Comparison of ENCODE assay signal across 16 cellular contexts in the genomic region with DNA sequence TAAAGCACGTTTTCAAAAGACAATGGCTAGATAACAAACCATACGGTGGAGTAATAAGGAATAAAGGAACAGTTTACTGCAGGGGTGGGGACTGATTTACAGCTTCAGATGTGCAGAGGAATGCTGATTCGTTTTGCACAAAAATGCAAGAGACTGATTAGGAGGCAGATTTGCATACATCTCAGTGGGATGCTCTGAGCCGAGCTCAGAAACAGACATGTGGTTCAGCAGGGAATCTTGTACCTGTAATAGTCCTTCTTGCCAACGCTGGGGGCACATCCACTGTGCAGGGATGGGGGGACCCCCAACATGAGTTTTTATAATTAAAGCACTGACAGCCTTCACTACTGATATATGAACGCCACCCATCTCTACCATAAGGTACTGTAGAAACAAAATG.
DNase-seq lines count a peak whose midpoint lies in the region; ATAC-seq and TF ChIP-seq lines count a peak whose summit lies in the region.
"Had no signal": no experiment of that assay in that cellular context is flagged by ENCODE, and none has a peak within 500 bp of the region (broad histone marks: within the 10 kb centered on the region; RNA-seq: fewer than 3 reads in every experiment).

No MANE protein-coding gene starts in this region.

- H3K4me1 ChIP-seq in NT2/D1 (ENCODE audit: insufficient read depth, insufficient read length) (no peaks in the 10 kb centered on the region), iPS-20b (ENCODE audit: insufficient read depth, low read length) (peaks cover 10% of the 10 kb centered on the region; the same call in 1 of the 2 replicates), ovary (ENCODE audit: insufficient read depth) (peaks cover 3% of the 10 kb centered on the region)
- H3K4me1 ChIP-seq: Caco-2, HAP-1 had no signal

- H3K9me3 ChIP-seq in NT2/D1 (ENCODE audit: insufficient read depth, low read length) (no peaks in the 10 kb centered on the region), iPS-20b (ENCODE audit: insufficient read depth, low read depth, low read length) (no peaks in the 10 kb centered on the region), ovary (no peaks in the 10 kb centered on the region)
- H3K9me3 ChIP-seq: Caco-2, HAP-1 had no signal

- H3K27ac ChIP-seq in cingulate gyrus (ENCODE audit: low read depth, low read length) (peak overlapping the region; percentile 14), iPS-20b (ENCODE audit: low read length) (no peak overlapping the region), ovary (no peak overlapping the region)
- H3K27ac ChIP-seq: C4-2B had no signal

- intact Hi-C loops in ovary (cut with DNase I): no loop called here

- peak; percentile 32 for DNase-seq in NT2/D1 (ENCODE audit: low read depth, low spot score)
- DNase-seq in T-helper 9 cell: no peak
- no peak for DNase-seq in ovary
- DNase-seq: ACHN; Caco-2; CD4-positive, alpha-beta T cell; GDM1; GOT3; IMR-90 had no signal

- H3K27me3 ChIP-seq in NT2/D1 (ENCODE audit: insufficient read depth, insufficient read length): no peaks in the 10 kb centered on the region
- no peaks in the 10 kb centered on the region for H3K27me3 ChIP-seq in iPS-20b (ENCODE audit: insufficient read depth, low read length)
- H3K27me3 ChIP-seq in ovary: no peaks in the 10 kb centered on the region

- H3K36me3 ChIP-seq in NT2/D1 (ENCODE audit: insufficient read depth, insufficient read length, low read length) (no peaks in the 10 kb centered on the region), iPS-20b (ENCODE audit: insufficient read depth, low read depth, low read length) (no peaks in the 10 kb centered on the region), ovary (no peaks in the 10 kb centered on the region)
- H3K36me3 ChIP-seq: HAP-1 had no signal

- TF ChIP-seq EP300 in ovary (IDR thresholded peaks at IDR 0.05): no peak

- WGBS in ovary, 3 donors: 42 to 52% (median 44%) methylated on average over 6 of the region's 6 CpGs

- ATAC-seq in HG03139 (IDR thresholded peaks at IDR 0.05; ENCODE audit: unreplicated experiment) (no peak), HG02840 (IDR thresholded peaks at IDR 0.05; ENCODE audit: low FRiP score, unreplicated experiment) (no peak)
- ATAC-seq: K562 had no signal

- H3K4me3 ChIP-seq in NT2/D1 (ENCODE audit: insufficient read length, low read depth) (no peak overlapping the region), iPS-20b (ENCODE audit: low read length) (peak overlapping the region; percentile 3; the same call in 1 of the 2 replicates), ovary (no peak overlapping the region)
- H3K4me3 ChIP-seq: HAP-1, K562 had no signal

- no peak for TF ChIP-seq POLR2A in ovary (IDR thresholded peaks at IDR 0.05)

- no peak for TF ChIP-seq CTCF in ovary (IDR thresholded peaks at IDR 0.05)

- no peak overlapping the region for H3K9ac ChIP-seq in NT2/D1 (ENCODE audit: insufficient read length, low read depth)
- H3K9ac ChIP-seq in iPS-20b (ENCODE audit: low read depth, low read length): no peak overlapping the region
